18 cellular contexts compared by ENCODE assay signal in the genomic region with DNA sequence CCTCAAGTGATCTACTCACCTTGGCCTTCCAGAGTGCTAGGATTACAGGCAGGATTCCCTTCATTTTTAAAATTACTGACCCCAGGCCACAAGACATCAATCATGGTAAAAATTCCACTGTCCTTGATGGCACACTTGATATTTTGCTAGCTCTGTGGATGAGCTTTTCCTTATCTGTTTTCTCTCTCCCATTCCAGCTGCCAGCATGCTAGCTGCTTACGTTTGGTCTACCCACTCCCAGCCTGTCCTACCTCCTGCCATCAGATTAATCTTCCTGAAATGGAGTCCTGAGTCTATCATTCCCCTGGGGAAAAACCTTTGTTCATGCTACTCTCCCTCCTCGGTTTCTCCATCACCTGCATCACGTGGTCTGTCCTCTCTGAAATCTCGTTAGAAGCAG.
DNase-seq lines count a peak whose midpoint lies in the region; ATAC-seq, FAIRE-seq and TF ChIP-seq lines count a peak whose summit lies in the region.
"Had no signal": no experiment of that assay in that cellular context is flagged by ENCODE, and none has a peak within 500 bp of the region (broad histone marks: within the 10 kb centered on the region; RNA-seq: fewer than 3 reads in every experiment).

No MANE protein-coding gene starts in this region.

- BruUV-seq in HepG2 (replicated peaks; lab: Mats Ljungman, UMichigan) = no TSS peak

- no peak for TF ChIP-seq EP300 in HepG2 (IDR thresholded peaks at IDR 0.05; ENCODE audit: low read depth in 2 of 2, low read length in 2 of 2)
- TF ChIP-seq EP300 in HepG2 (CRISPR knock-in tag; IDR thresholded peaks at IDR 0.05; ENCODE audit: borderline replicate concordance) = no peak

- H3K18ac ChIP-seq in mesendoderm (ENCODE audit: low read length) = no peak overlapping the region

- H2BK15ac ChIP-seq in mesendoderm (replicated peaks; ENCODE audit: low read depth) = no peak overlapping the region

- no peak overlapping the region for H2BK120ac ChIP-seq in mesendoderm (ENCODE audit: low read depth, low read length)

- H3K36me3 Mint-ChIP-seq in WTC11 = peaks cover 16% of the 10 kb centered on the region

- POLR2A ChIA-PET in HepG2 (lab: Yijun Ruan, JAX) (no interaction called here), WTC11 (lab: Charles Lee) (no interaction called here)

- H4K5ac ChIP-seq in mesendoderm (ENCODE audit: low read length) = no peak overlapping the region

- H3K4me2 ChIP-seq in HepG2 (ENCODE audit: low read depth, low read length) = no peak overlapping the region
- H3K4me2 ChIP-seq in mesendoderm (ENCODE audit: low read length) = no peak overlapping the region
- H3K4me2 ChIP-seq: PC-9 had no signal

- H3K36me3 ChIP-seq in HepG2 (replicated peaks in 1 of 2; ENCODE audit: control insufficient read depth in 1 of 2, insufficient read depth in 2 of 2, low read length in 2 of 2) (peaks cover 0 to 2% of the 10 kb centered on the region in 2 experiments; a peak in 2 of 5 replicates), right lobe of liver (no peaks in the 10 kb centered on the region), mesendoderm (ENCODE audit: control insufficient read depth, insufficient read depth, low read length) (no peaks in the 10 kb centered on the region)
- H3K36me3 ChIP-seq: BE2C had no signal

- DNase-seq in HepG2 (ENCODE audit: low spot score) = peak; percentile 14
- DNase-seq in right lobe of liver = no peak
- DNase-seq in WTC11 (ENCODE audit: low spot score) = no peak
- no peak for DNase-seq in mesendoderm
- no peak for DNase-seq in NOMO-1 treated with DMSO at 0.1 percent for 48 hours (lab: John Stamatoyannopoulos, UW; ENCODE audit: unreplicated experiment)
- DNase-seq in SKM-1 treated with dmso at 0.1 percent for 144 hours (lab: John Stamatoyannopoulos, UW; ENCODE audit: unreplicated experiment) = no peak
- DNase-seq: BE2C, DMS53, H7, MV-4-11, NCI-H1417 treated with DMSO at 0.1 percent for 48 hours, NCI-H2029 treated with DMSO at 0.1 percent for 48 hours, NCI-H526 treated with DMSO at 0.1 percent for 48 hours, PC-9 had no signal

- H3K27ac ChIP-seq in HepG2 (ENCODE audit: extremely low read length, insufficient read depth, low read length) (no peak overlapping the region), right lobe of liver (no peak overlapping the region), mesendoderm (ENCODE audit: low read depth, low read length) (no peak overlapping the region)
- H3K27ac ChIP-seq: PC-9 had no signal

- no peak overlapping the region for H4K8ac ChIP-seq in mesendoderm (ENCODE audit: low read depth, low read length)

- no peak for TF ChIP-seq CTCF in HepG2 (CRISPR knock-in tag; IDR thresholded peaks at IDR 0.05)
- no peak for TF ChIP-seq CTCF in right lobe of liver (IDR thresholded peaks at IDR 0.05)
- TF ChIP-seq CTCF in WTC11 (IDR thresholded peaks at IDR 0.05) = no peak

- H3K4ac ChIP-seq in mesendoderm (ENCODE audit: low read depth, low read length) = no peak overlapping the region

- H2BK5ac ChIP-seq in mesendoderm (ENCODE audit: low read length) = no peak overlapping the region

- H3K9me3 ChIP-seq in HepG2 (ENCODE audit: low read length) = no peaks in the 10 kb centered on the region
- H3K9me3 ChIP-seq in right lobe of liver = no peaks in the 10 kb centered on the region
- H3K9me3 ChIP-seq: BE2C had no signal

- no peak for FAIRE-seq in HepG2 (lab: Jason Lieb, UNC)
- FAIRE-seq: GM18507 had no signal

- H3K79me2 ChIP-seq in HepG2 (ENCODE audit: insufficient read depth, low read length) = peaks cover 15% of the 10 kb centered on the region
- H3K79me2 ChIP-seq in mesendoderm (ENCODE audit: control insufficient read depth, insufficient read depth, low read length) = no peaks in the 10 kb centered on the region

- no peak overlapping the region for H3K4me3 ChIP-seq in HepG2 (replicated peaks in 1 of 3; ENCODE audit: insufficient read depth in 1 of 3, low read depth in 2 of 3, low read length in 3 of 3)
- no peak overlapping the region for H3K4me3 ChIP-seq in right lobe of liver
- H3K4me3 ChIP-seq in mesendoderm (ENCODE audit: low read length) = no peak overlapping the region
- H3K4me3 ChIP-seq: GM12878, PC-9 had no signal

- intact Hi-C loops in HepG2 (cut with micrococcal nuclease; ENCODE audit: unreplicated experiment) (no loop called here), right lobe of liver (cut with DNase I) (no loop called here)

- peaks cover 28% of the 10 kb centered on the region for H3K4me1 ChIP-seq in HepG2 (ENCODE audit: insufficient read depth, low read length)
- peaks cover 0 to 14% (median 0%) of the 10 kb centered on the region in 4 donors for H3K4me1 ChIP-seq in right lobe of liver
- H3K4me1 ChIP-seq in mesendoderm (ENCODE audit: control insufficient read depth, low read depth, low read length) = peaks cover 2% of the 10 kb centered on the region
- H3K4me1 ChIP-seq: BE2C had no signal

- TF ChIP-seq POLR2A in HepG2 (IDR thresholded peaks at IDR 0.05; ENCODE audit: insufficient read depth in 1 of 2, low read depth in 2 of 2, low read length in 2 of 2) (no peak), right lobe of liver (IDR thresholded peaks at IDR 0.05) (no peak)

- H3K27me3 Mint-ChIP-seq in WTC11 (ENCODE audit: low read depth) = no peaks in the 10 kb centered on the region
- H3K27me3 Mint-ChIP-seq: IgD-negative memory B cell had no signal

- H2AFZ ChIP-seq in HepG2 (ENCODE audit: low read length) = no peak overlapping the region
- H2AFZ ChIP-seq: PC-9 had no signal

- H2AK5ac ChIP-seq in mesendoderm (ENCODE audit: low read length) = no peak overlapping the region

- in situ Hi-C loops in HepG2 (cut with HindIII; ENCODE audit: extremely low pct_ligation_motif_present, low pct_unique_long_range_greater_than_20kb) = no loop called here

- peak overlapping the region; percentile 35 for H3K27ac Mint-ChIP-seq in WTC11
- H3K27ac Mint-ChIP-seq: IgD-negative memory B cell had no signal

- H4K20me1 ChIP-seq in HepG2 (ENCODE audit: insufficient read depth, low read length) = no peaks in the 10 kb centered on the region

- CTCF ChIA-PET in HepG2 (lab: Yijun Ruan, JAX; ENCODE audit: low intra/inter-chr PET ratio, low total read pairs) (no interaction called here), WTC11 (lab: Charles Lee) (interaction anchor here (0.6 to 3.4 kb wide), 2 partner anchors 30 to 112 kb away, joined by 3 to 9 read pairs; no protein-coding TSS in a partner anchor)

- H3K4me1 Mint-ChIP-seq in WTC11 = peaks cover 39% of the 10 kb centered on the region

- peaks cover 12% of the 10 kb centered on the region for H3K9me3 Mint-ChIP-seq in WTC11
- H3K9me3 Mint-ChIP-seq: IgD-negative memory B cell had no signal

- TF ChIP-seq RAD21 in HepG2 (CRISPR knock-in tag; IDR thresholded peaks at IDR 0.05) = no peak

- 92% methylated on average over 4 of the region's 4 CpGs for WGBS in HepG2 (ENCODE audit: low lambda C conversion rate)
- WGBS in right lobe of liver (ENCODE audit: insufficient coverage, low coverage, low lambda C conversion rate, missing lambda C conversion rate) = 41% methylated on average over 4 of the region's 4 CpGs
- no CpG with 5 or more reads among the region's 4 CpGs for WGBS in mesendoderm (ENCODE audit: extremely low coverage, insufficient coverage, low lambda C conversion rate)

- no peak overlapping the region for H3K56ac ChIP-seq in mesendoderm (ENCODE audit: low read length)

- ATAC-seq in HepG2 (no peak), right lobe of liver (no peak), WTC11 (no peak; the same call in 1 of the 2 replicates), HG03378 (IDR thresholded peaks at IDR 0.05; ENCODE audit: unreplicated experiment) (no peak)
- ATAC-seq: GM12878 had no signal

- no peak overlapping the region for H3K4me3 Mint-ChIP-seq in WTC11
- H3K4me3 Mint-ChIP-seq: IgD-negative memory B cell had no signal

- H3K27me3 ChIP-seq in HepG2 (ENCODE audit: control insufficient read depth in 1 of 2, insufficient read depth in 2 of 2, low read length in 2 of 2) = no peaks in the 10 kb centered on the region
- no peaks in the 10 kb centered on the region for H3K27me3 ChIP-seq in right lobe of liver
- H3K27me3 ChIP-seq in mesendoderm (ENCODE audit: insufficient read depth, low read length, poor library complexity) = no peaks in the 10 kb centered on the region
- H3K27me3 ChIP-seq: BE2C had no signal

- H3K9ac ChIP-seq in HepG2 (ENCODE audit: insufficient read depth, low read depth, low read length) = no peak overlapping the region
- no peak overlapping the region for H3K9ac ChIP-seq in mesendoderm (ENCODE audit: low read length)

- H3K23ac ChIP-seq in mesendoderm (ENCODE audit: low read length) = peak overlapping the region; percentile 32

- no peaks in the 10 kb centered on the region for H3K79me1 ChIP-seq in mesendoderm (ENCODE audit: low read length)

TF ChIP-seq in HepG2, 621 proteins besides CTCF, POLR2A, EP300 and RAD21 (continues in another document):
- TF ChIP-seq, protein P1, sequence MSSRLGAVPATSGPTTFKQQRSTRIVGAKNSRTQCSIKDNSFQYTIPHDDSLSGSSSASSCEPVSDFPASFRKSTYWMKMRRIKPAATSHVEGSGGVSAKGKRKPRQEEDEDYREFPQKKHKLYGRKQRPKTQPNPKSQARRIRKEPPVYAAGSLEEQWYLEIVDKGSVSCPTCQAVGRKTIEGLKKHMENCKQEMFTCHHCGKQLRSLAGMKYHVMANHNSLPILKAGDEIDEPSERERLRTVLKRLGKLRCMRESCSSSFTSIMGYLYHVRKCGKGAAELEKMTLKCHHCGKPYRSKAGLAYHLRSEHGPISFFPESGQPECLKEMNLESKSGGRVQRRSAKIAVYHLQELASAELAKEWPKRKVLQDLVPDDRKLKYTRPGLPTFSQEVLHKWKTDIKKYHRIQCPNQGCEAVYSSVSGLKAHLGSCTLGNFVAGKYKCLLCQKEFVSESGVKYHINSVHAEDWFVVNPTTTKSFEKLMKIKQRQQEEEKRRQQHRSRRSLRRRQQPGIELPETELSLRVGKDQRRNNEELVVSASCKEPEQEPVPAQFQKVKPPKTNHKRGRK (CRISPR knock-in tag; IDR thresholded peaks at IDR 0.05) = no peak
- TF ChIP-seq RFX5 (IDR thresholded peaks at IDR 0.05; ENCODE audit: low read depth, low read length) (no peak), ZNF34 (CRISPR knock-in tag; IDR thresholded peaks at IDR 0.05; ENCODE audit: borderline replicate concordance) (no peak)

TF ChIP-seq in WTC11, 78 proteins besides CTCF, POLR2A, EP300 and RAD21 (continues in another document):
- no peak for TF ChIP-seq SOX15 (CRISPR knock-in tag; IDR thresholded peaks at IDR 0.05)
- no peak for TF ChIP-seq FOXP1 (CRISPR knock-in tag; IDR thresholded peaks at IDR 0.05; ENCODE audit: borderline replicate concordance)
- TF ChIP-seq ELF4 (CRISPR knock-in tag; IDR thresholded peaks at IDR 0.05; ENCODE audit: low read depth) = no peak
- no peak for TF ChIP-seq ZNF416 (CRISPR knock-in tag; IDR thresholded peaks at IDR 0.05)
- no peak for TF ChIP-seq KAT7 (CRISPR knock-in tag; IDR thresholded peaks at IDR 0.05; ENCODE audit: borderline replicate concordance)
- TF ChIP-seq IRF2 (CRISPR knock-in tag; IDR thresholded peaks at IDR 0.05; ENCODE audit: borderline replicate concordance, low read depth) = no peak
- no peak for TF ChIP-seq SP1 (CRISPR knock-in tag; conservative IDR thresholded peaks at IDR 0.05)
